12 cellular contexts compared by ENCODE assay signal in the genomic region with DNA sequence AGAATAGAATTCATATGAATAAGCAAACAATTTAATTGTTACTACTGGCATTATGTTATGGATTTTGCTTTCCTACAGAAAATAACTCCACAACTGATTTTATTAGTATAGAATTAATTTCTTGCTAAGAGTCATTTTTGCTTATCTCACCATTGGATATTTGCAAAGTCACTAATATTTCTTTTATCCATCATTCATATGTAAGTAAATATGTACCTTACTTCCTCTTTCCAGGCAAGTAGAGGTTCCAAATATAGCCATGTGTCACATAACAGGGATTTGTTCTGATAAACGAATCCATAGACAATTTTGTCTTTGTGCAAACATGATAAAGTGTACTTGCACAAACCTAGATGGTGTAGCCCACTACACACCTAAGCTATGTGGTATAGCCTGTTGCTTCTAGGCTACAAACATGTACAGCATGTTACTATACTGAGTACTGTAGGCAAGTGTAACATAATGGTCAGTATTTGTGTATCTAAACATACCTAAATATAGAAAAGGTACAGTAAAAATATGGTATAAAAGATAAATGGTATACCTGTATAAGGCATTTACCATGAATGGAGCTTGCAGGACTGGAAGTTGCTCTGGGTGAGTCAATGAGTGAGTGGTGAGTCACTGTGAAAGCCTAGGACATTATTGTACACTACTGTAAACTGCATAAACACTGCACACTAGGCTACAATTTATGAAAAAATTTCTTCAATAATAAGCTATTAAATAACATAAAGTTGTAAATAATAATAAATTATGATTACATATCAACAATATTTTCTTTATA.
DNase-seq lines count a peak whose midpoint lies in the region; ATAC-seq and TF ChIP-seq lines count a peak whose summit lies in the region.
"Had no signal": no experiment of that assay in that cellular context is flagged by ENCODE, and none has a peak within 500 bp of the region (broad histone marks: within the 10 kb centered on the region; RNA-seq: fewer than 3 reads in every experiment).

No MANE protein-coding gene starts in this region.

- TF ChIP-seq CTCF in GM13976 (IDR thresholded peaks at IDR 0.05; ENCODE audit: borderline replicate concordance, control extremely low read depth, extremely low read depth, insufficient read depth, missing control alignments), result no peak

- DNase-seq in DMS53 treated with DMSO at 0.1 percent for 48 hours (lab: John Stamatoyannopoulos, UW; ENCODE audit: unreplicated experiment) (peak; percentile 18), LoVo (ENCODE audit: low spot score) (peak; percentile 48), astrocyte of the hippocampus (ENCODE audit: low read depth, low spot score) (peak; percentile 54), iris pigment epithelial cell (ENCODE audit: low read depth) (peak; percentile 81), GM13976 (ENCODE audit: low spot score) (no peak), DMS114 treated with DMSO at 0.1 percent for 48 hours (lab: John Stamatoyannopoulos, UW; ENCODE audit: unreplicated experiment) (no peak)
- DNase-seq: activated CD4-positive, CD25-positive, alpha-beta regulatory T cell treated with anti-CD3 and anti-CD28 coated beads, Interleukin-2, amount 50 U/mL, for 72 hours; nucleus accumbens; SHP77; stimulated activated naive B cell treated with anti-CD40 and anti-IgM and Interleukin-4, amounts not matched to agents 10 μg/mL and 1 μg/mL and 100 μg/mL, for 72 hours had no signal

- ATAC-seq in GM21526 (IDR thresholded peaks at IDR 0.05; ENCODE audit: low FRiP score, unreplicated experiment) (no peak), HG03135 (IDR thresholded peaks at IDR 0.05; ENCODE audit: unreplicated experiment) (no peak)

- in situ Hi-C loops in GM13976 (cut with MboI; ENCODE audit: low sequenced_read_pairs, unreplicated experiment), result no loop called here

Comparison
In these comparisons a context has a peak if more than half of its experiments do, and no peak if none do; other contexts are left out.
1. DNase-seq: peak in DMS53 treated with DMSO at 0.1 percent for 48 hours (single experiment), LoVo (single experiment), astrocyte of the hippocampus (single experiment) and iris pigment epithelial cell (single experiment); none in GM13976 (single experiment) and DMS114 treated with DMSO at 0.1 percent for 48 hours (single experiment).